In genomic region chrY:8479141-8479540, GRCh38 we compare ENCODE assay signal across 25 cellular contexts.
"Had no signal": no experiment of that assay in that cellular context is flagged by ENCODE, and none has a peak within 500 bp of the region (broad histone marks: within the 10 kb centered on the region; RNA-seq: fewer than 3 reads in every experiment).

No MANE protein-coding gene starts in this region.

- H3K36me3 ChIP-seq: colonic mucosa, esophagus muscularis mucosa, esophagus squamous epithelium, gastrocnemius medialis, gastroesophageal sphincter, heart left ventricle, heart right ventricle had no signal

- H3K4me2 ChIP-seq: hepatocyte had no signal

- DNase-seq: colonic mucosa; cortex of kidney; dermis blood vessel endothelial cell; dorsolateral prefrontal cortex; effector CD4-positive, alpha-beta T cell; effector CD8-positive, alpha-beta T cell; effector memory CD4-positive, alpha-beta T cell; effector memory CD8-positive, alpha-beta T cell; endodermal cell; erythroblast; esophagus squamous epithelium; foreskin fibroblast; foreskin keratinocyte; foreskin melanocyte; gastrocnemius medialis; glutamatergic neuron; head of caudate nucleus; heart left ventricle; heart right ventricle had no signal

- ATAC-seq: effector memory CD8-positive, alpha-beta T cell; esophagus mucosa; foreskin keratinocyte; gastrocnemius medialis; gastroesophageal sphincter; heart left ventricle; heart right ventricle had no signal

- H3K9me3 ChIP-seq: colonic mucosa, esophagus muscularis mucosa, esophagus squamous epithelium, gastrocnemius medialis, gastroesophageal sphincter, heart left ventricle, heart right ventricle had no signal

- H3K27ac ChIP-seq: colonic mucosa, coronary artery, dorsolateral prefrontal cortex, epithelial cell of prostate, esophagus muscularis mucosa, esophagus squamous epithelium, foreskin keratinocyte, gastrocnemius medialis, gastroesophageal sphincter, heart left ventricle, heart right ventricle, hepatocyte had no signal

- H3K79me2 ChIP-seq: hepatocyte had no signal

- H3K27me3 ChIP-seq: colonic mucosa, dorsolateral prefrontal cortex, esophagus muscularis mucosa, esophagus squamous epithelium, foreskin keratinocyte, gastrocnemius medialis, gastroesophageal sphincter, heart left ventricle, heart right ventricle, hepatocyte had no signal

- H3K4me3 ChIP-seq: colonic mucosa, coronary artery, dorsolateral prefrontal cortex, esophagus muscularis mucosa, esophagus squamous epithelium, gastrocnemius medialis, gastroesophageal sphincter, heart left ventricle, heart right ventricle, hepatocyte had no signal

- H2AFZ ChIP-seq: hepatocyte had no signal

- H3K4me1 ChIP-seq: colonic mucosa, esophagus muscularis mucosa, esophagus squamous epithelium, foreskin keratinocyte, gastrocnemius medialis, gastroesophageal sphincter, heart left ventricle, heart right ventricle had no signal
